Comparison of ENCODE assay signal across 18 cellular contexts in genomic region chr1:36346741-36347370, GRCh38. TPM values are rescaled to one million over a fixed set of nuclear protein-coding genes. Genes with fewer than 3 reads are reported as not detected.
DNase-seq lines count a peak whose midpoint lies in the region; TF ChIP-seq lines count a peak whose summit lies in the region.
"Had no signal": no experiment of that assay in that cellular context is flagged by ENCODE, and none has a peak within 500 bp of the region (broad histone marks: within the 10 kb centered on the region; RNA-seq: fewer than 3 reads in every experiment).

No MANE protein-coding gene starts in this region.

- no peaks in the 10 kb centered on the region for H3K4me1 ChIP-seq in endodermal cell (ENCODE audit: control insufficient read depth, insufficient read depth, low read length)
- peaks cover 50 to 60% (median 60%) of the 10 kb centered on the region in 3 donors for H3K4me1 ChIP-seq in skeletal muscle tissue (ENCODE audit: control insufficient read depth in 3 of 3, insufficient read depth in 3 of 3, low read length in 3 of 3)

- peak; percentile 15 for DNase-seq in NCI-H2171 treated with DMSO at 0.1 percent for 48 hours (lab: John Stamatoyannopoulos, UW)
- DNase-seq in NCI-H2171 (lab: John Stamatoyannopoulos, UW): no peak
- DNase-seq in Calu3: no peak
- DNase-seq in endodermal cell: no peak
- no peak for DNase-seq in immature natural killer cell
- no peak for DNase-seq in midbrain (lab: John Stamatoyannopoulos, UW)
- no peak for DNase-seq in UCSD-AML1 (lab: John Stamatoyannopoulos, UW; ENCODE audit: unreplicated experiment)
- DNase-seq: 8988T; DMS153; GDM1; H7; NCI-H1048; NCI-H1436 treated with DMSO at 0.1 percent for 48 hours; NCI-H2081; NCI-H748 treated with DMSO at 0.1 percent for 48 hours; NK-92 treated with Interleukin-12 subunit alpha and Interleukin-12 subunit beta, amount 100 ng/mL, for 24 hours; Peyer's patch had no signal

- H3K27me3 Mint-ChIP-seq in Calu3 (ENCODE audit: unreplicated experiment) (no peaks in the 10 kb centered on the region), endodermal cell (ENCODE audit: insufficient read depth) (no peaks in the 10 kb centered on the region), immature natural killer cell (ENCODE audit: low read depth in 3 of 3) (peaks cover 0 to 3% (median 3%) of the 10 kb centered on the region in 3 donors)

- H3K27ac Mint-ChIP-seq in Calu3 (ENCODE audit: unreplicated experiment): peak overlapping the region; percentile 60
- peak overlapping the region; percentile 64 for H3K27ac Mint-ChIP-seq in endodermal cell
- H3K27ac Mint-ChIP-seq in immature natural killer cell: peak overlapping the region in 1 of 6 donors; percentile 26

- no peaks in the 10 kb centered on the region for H3K27me3 ChIP-seq in endodermal cell (ENCODE audit: control insufficient read depth, insufficient read depth, low read length, poor library complexity, severe bottlenecking)
- no peaks in the 10 kb centered on the region for H3K27me3 ChIP-seq in skeletal muscle tissue (ENCODE audit: control insufficient read depth in 3 of 3, insufficient read depth in 3 of 3, low read length in 3 of 3)
- H3K27me3 ChIP-seq: Peyer's patch had no signal

- WGBS in endodermal cell (ENCODE audit: insufficient coverage in 1 of 2, insufficient read length in 1 of 2), 2 experiments: 93 to 100% methylated on average over 7 to 8 of the region's 8 CpGs

- H3K9ac ChIP-seq in endodermal cell (ENCODE audit: extremely low read depth, low read length, poor library complexity, severe bottlenecking) (no peak overlapping the region), skeletal muscle tissue (ENCODE audit: low read depth in 1 of 3, low read length in 3 of 3) (peak overlapping the region in 2 of 3 donors; percentile 12 to 16)

- CTCF ChIA-PET in Calu3 (lab: Charles Lee): interaction anchor here (0.6 kb wide), 2 partner anchors 58 to 241 kb away, joined by 4 to 5 read pairs; no protein-coding TSS in a partner anchor

- H3K36me3 Mint-ChIP-seq in Calu3 (ENCODE audit: insufficient read depth, unreplicated experiment) (peaks cover 67% of the 10 kb centered on the region), endodermal cell (ENCODE audit: low read depth) (peaks cover 38% of the 10 kb centered on the region), immature natural killer cell (peaks cover 10 to 21% (median 15%) of the 10 kb centered on the region in 3 donors)

- no peak for TF ChIP-seq CTCF in Calu3 (IDR thresholded peaks at IDR 0.05; ENCODE audit: unreplicated experiment)
- TF ChIP-seq CTCF in endodermal cell (conservative IDR thresholded peaks at IDR 0.05): no peak

- H3K4me3 Mint-ChIP-seq in Calu3 (ENCODE audit: low read depth, unreplicated experiment) (no peak overlapping the region), endodermal cell (no peak overlapping the region), immature natural killer cell (no peak overlapping the region)

- peaks cover 27% of the 10 kb centered on the region for H3K4me1 Mint-ChIP-seq in Calu3 (ENCODE audit: low read depth, unreplicated experiment)
- no peaks in the 10 kb centered on the region for H3K4me1 Mint-ChIP-seq in endodermal cell
- H3K4me1 Mint-ChIP-seq in immature natural killer cell: peaks cover 14 to 18% of the 10 kb centered on the region in 2 donors

- BruUV-seq in Calu3 (replicated peaks; lab: Mats Ljungman, UMichigan): no TSS peak

- H3K9me3 ChIP-seq in endodermal cell (ENCODE audit: control insufficient read depth, low read length): no peaks in the 10 kb centered on the region
- no peaks in the 10 kb centered on the region for H3K9me3 ChIP-seq in skeletal muscle tissue (ENCODE audit: control insufficient read depth in 3 of 3, low read length in 3 of 3)
- H3K9me3 ChIP-seq: Peyer's patch had no signal

- peaks cover 51% of the 10 kb centered on the region for H3K36me3 ChIP-seq in endodermal cell (ENCODE audit: control insufficient read depth, insufficient read depth, low read length)
- H3K36me3 ChIP-seq in skeletal muscle tissue (ENCODE audit: control insufficient read depth in 3 of 3, insufficient read depth in 3 of 3, low read length in 3 of 3): peaks cover 34 to 59% (median 53%) of the 10 kb centered on the region in 3 donors

- H3K4me3 ChIP-seq in endodermal cell (ENCODE audit: low read length) (no peak overlapping the region), skeletal muscle tissue (ENCODE audit: low read length in 3 of 3) (no peak overlapping the region)
- H3K4me3 ChIP-seq: Peyer's patch had no signal

- H3K27ac ChIP-seq in endodermal cell (ENCODE audit: low read depth, low read length) (no peak overlapping the region), skeletal muscle tissue (ENCODE audit: low read depth, low read length) (no peak overlapping the region)
- H3K27ac ChIP-seq: Peyer's patch had no signal

- intact Hi-C loops in Calu3 (cut with micrococcal nuclease; ENCODE audit: unreplicated experiment): no loop called here

- no peaks in the 10 kb centered on the region for H3K9me3 Mint-ChIP-seq in Calu3 (ENCODE audit: low read depth, unreplicated experiment)
- no peaks in the 10 kb centered on the region for H3K9me3 Mint-ChIP-seq in endodermal cell
- H3K9me3 Mint-ChIP-seq in immature natural killer cell: no peaks in the 10 kb centered on the region

RNA-seq across cellular contexts. Expression of gene EVA1B, which starts 23.4 kb away (rescaled TPM):
- total RNA-seq in Calu3 (2022): 10.1 and 11.2 TPM in 2 replicates
- 10 to 100 TPM; 14.1 to 16.3 TPM for total RNA-seq in endodermal cell
- 26.5 TPM for polyA plus RNA-seq in endodermal cell (2013, experiment 1 of 2)
- polyA plus RNA-seq in endodermal cell (2013, experiment 2 of 2): 28.6 TPM
- 40.7 TPM for total RNA-seq in skeletal muscle tissue
- 10 to 100 TPM in 2 of 3 donors, 1 to 10 TPM in 1; 8.8 to 29.2 (median 11.1) TPM for polyA plus RNA-seq in immature natural killer cell

RNA-seq across cellular contexts. Expression of gene STK40, which starts 38.9 kb away (rescaled TPM):
- 44.5 and 52.1 TPM in 2 replicates for total RNA-seq in Calu3 (2022)
- total RNA-seq in endodermal cell: 10 to 100 TPM; 19.4 to 32.4 TPM
- 39.4 TPM for polyA plus RNA-seq in endodermal cell (2013, experiment 1 of 2)
- polyA plus RNA-seq in endodermal cell (2013, experiment 2 of 2): 38.5 TPM
- 11.0 TPM for total RNA-seq in skeletal muscle tissue
- polyA plus RNA-seq in immature natural killer cell: 100 to 1,000 TPM in 1 of 3 donors, 10 to 100 TPM in 2; 43.3 to 101 (median 61.5) TPM

RNA-seq across cellular contexts. Expression of gene SH3D21, which starts 40.7 kb away (rescaled TPM):
- total RNA-seq in Calu3 (2022): 12.1 and 13.2 TPM in 2 replicates
- total RNA-seq in endodermal cell: 10 to 100 TPM; 14.7 to 15.5 TPM
- polyA plus RNA-seq in endodermal cell (2013, experiment 1 of 2): 11.3 TPM
- polyA plus RNA-seq in endodermal cell (2013, experiment 2 of 2): 12.9 TPM
- 0.52 TPM for total RNA-seq in skeletal muscle tissue
- polyA plus RNA-seq in immature natural killer cell: under 1 TPM in 2 of 3 donors, not detected in 1; 0.26 to 0.96 TPM

RNA-seq across cellular contexts. Expression of gene LSM10, which starts 50.9 kb away (rescaled TPM):
- total RNA-seq in Calu3 (2022): 35.2 and 42.7 TPM in 2 replicates
- 10 to 100 TPM; 37.5 to 45.6 TPM for total RNA-seq in endodermal cell
- 31.2 TPM for polyA plus RNA-seq in endodermal cell (2013, experiment 1 of 2)
- 32.0 TPM for polyA plus RNA-seq in endodermal cell (2013, experiment 2 of 2)
- 4.2 TPM for total RNA-seq in skeletal muscle tissue
- 100 to 1,000 TPM; 156 to 181 (median 164) TPM for polyA plus RNA-seq in immature natural killer cell
